Comparison of ENCODE assay signal across 14 cellular contexts in the genomic region with DNA sequence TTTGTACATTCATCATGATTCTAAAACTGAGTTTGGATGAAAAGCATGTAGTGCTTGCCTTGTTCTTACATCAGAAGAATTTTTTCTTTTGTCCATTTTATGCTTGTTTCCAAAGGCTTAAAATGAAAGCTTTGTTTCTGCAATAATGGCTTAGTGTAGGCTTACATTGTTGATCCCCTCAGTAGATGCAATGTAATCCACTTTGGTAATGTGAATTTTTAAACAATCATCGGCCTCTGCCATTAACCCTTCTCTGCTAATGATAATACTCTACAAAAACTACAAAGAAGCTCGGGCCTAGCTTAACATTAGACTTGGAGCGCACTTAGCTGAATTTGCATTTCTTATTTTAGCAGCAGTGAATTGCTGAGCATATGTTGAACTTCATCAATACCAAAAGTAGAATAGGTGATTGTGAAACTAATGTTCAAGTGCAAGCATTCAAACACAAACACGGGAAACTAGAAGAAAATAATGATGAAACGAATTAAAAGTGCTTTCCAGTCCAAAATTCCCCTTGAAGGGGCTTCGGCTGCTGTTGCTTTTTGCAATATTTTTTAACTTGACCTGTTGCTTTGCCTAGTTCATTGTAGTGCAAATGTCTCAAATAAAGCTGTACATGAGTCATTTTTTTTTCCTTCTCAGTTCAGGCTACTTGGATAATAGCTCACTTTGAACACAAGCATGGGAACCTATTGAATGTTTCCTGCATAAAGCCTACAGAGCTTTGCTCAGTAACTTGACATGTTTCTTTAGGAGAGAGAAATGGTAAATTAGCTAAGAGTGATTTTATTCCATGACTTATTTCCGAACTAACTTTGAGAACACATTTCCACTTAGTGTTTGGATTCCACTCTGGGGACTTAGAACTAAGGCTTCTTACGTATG.
DNase-seq lines count a peak whose midpoint lies in the region; ATAC-seq lines count a peak whose summit lies in the region.
"Had no signal": no experiment of that assay in that cellular context is flagged by ENCODE, and none has a peak within 500 bp of the region (broad histone marks: within the 10 kb centered on the region; RNA-seq: fewer than 3 reads in every experiment).

No MANE protein-coding gene starts in this region.

- ATAC-seq in GM18867 (IDR thresholded peaks at IDR 0.05; ENCODE audit: unreplicated experiment) = peak; percentile 75
- ATAC-seq: activated CD4-positive, alpha-beta T cell treated with anti-CD3 and anti-CD28 coated beads for 36 hours had no signal

- intact Hi-C loops in posterior cingulate gyrus (cut with DNase I) = no loop called here

- DNase-seq in NCI-H82 (lab: John Stamatoyannopoulos, UW) (peak; percentile 67), fibroblast of the conjunctiva (ENCODE audit: low read depth) (peak; percentile 41), pons (ENCODE audit: low spot score) (peak; percentile 94), NCI-H1694 treated with DMSO at 0.1 percent for 48 hours (lab: John Stamatoyannopoulos, UW) (no peak), KG1 (lab: John Stamatoyannopoulos, UW) (no peak), posterior cingulate gyrus (no peak)
- no peak for DNase-seq in stimulated activated CD4-positive, alpha-beta T cell treated with anti-CD3 and anti-CD28 coated beads, Interleukin-1b, Interleukin-23, amount 100 ng/mL, for 48 hours
- DNase-seq: activated CD4-positive, alpha-beta T cell treated with anti-CD3 and anti-CD28 coated beads for 36 hours; activated T-cell treated with anti-CD3 and anti-CD28 coated beads, Interleukin-2, amount 50 U/mL, for 48 hours; adrenal gland; dermis blood vessel endothelial cell; H9; Peyer's patch had no signal

Comparison
In these comparisons a context has a peak if more than half of its experiments do, and no peak if none do; other contexts are left out.
1. DNase-seq: peak in NCI-H82 (single experiment), fibroblast of the conjunctiva (single experiment) and pons (single experiment); none in NCI-H1694 treated with DMSO at 0.1 percent for 48 hours (single experiment), KG1 (single experiment), posterior cingulate gyrus (0 of 10) and stimulated activated CD4-positive, alpha-beta T cell treated with anti-CD3 and anti-CD28 coated beads, Interleukin-1b, Interleukin-23, amount 100 ng/mL, for 48 hours (single experiment).